In the genomic region with DNA sequence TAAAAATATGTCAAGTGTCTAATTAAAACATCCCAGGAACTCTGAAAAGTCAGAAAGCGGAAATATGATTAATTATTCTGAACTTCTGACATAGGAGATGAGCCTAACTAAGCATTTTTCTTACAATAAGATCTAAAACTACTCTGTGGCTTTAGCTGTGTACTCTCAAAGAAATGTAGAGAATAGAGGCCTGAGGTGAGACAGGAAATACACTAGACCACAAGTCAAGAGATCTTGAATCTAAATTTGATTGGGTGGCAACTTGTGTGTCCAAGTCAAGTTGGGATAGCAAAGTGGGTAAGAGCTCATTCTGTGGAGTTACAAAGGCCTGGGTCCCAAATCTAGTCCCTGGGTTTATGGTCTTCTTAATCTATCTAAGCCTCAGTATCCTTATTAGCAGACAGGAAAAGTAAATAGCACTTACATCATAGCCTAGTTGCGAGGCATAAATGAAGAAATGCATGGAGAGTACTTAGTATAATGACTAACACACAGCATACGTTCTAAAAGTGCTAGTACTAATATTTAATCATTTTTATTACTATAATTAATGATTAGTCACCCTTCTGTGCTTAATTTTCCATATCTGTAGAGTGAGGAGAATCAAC, we compare ENCODE assay signal across 15 cellular contexts. TPM values are rescaled to one million over a fixed set of nuclear protein-coding genes. Genes with fewer than 3 reads are reported as not detected.
DNase-seq lines count a peak whose midpoint lies in the region; ATAC-seq and TF ChIP-seq lines count a peak whose summit lies in the region.
"Had no signal": no experiment of that assay in that cellular context is flagged by ENCODE, and none has a peak within 500 bp of the region (broad histone marks: within the 10 kb centered on the region; RNA-seq: fewer than 3 reads in every experiment).

No MANE protein-coding gene starts in this region.

- no peak for DNase-seq in activated T-cell treated with anti-CD3 and anti-CD28 coated beads, Interleukin-2, amount 50 U/mL, for 24 hours
- no peak for DNase-seq in activated T-cell treated with anti-CD3 and anti-CD28 coated beads, Interleukin-2, amount 50 U/mL, for 1 hour
- no peak for DNase-seq in left colon
- DNase-seq in cerebellar nuclear complex (lab: John Stamatoyannopoulos, UW) = no peak
- DNase-seq in right atrium auricular region (ENCODE audit: low spot score) = no peak
- DNase-seq: gastrocnemius medialis, GOT3, MG63, NCI-H2171 treated with DMSO at 0.1 percent for 48 hours had no signal

- peaks cover 42% of the 10 kb centered on the region for H3K4me1 Mint-ChIP-seq in activated T-cell treated with anti-CD3 and anti-CD28 coated beads, Interleukin-2, amount 50 U/mL, for 24 hours (ENCODE audit: low read depth)
- H3K4me1 Mint-ChIP-seq in IgD-negative memory B cell = peaks cover 15 to 21% (median 17%) of the 10 kb centered on the region in 3 donors
- peaks cover 42% of the 10 kb centered on the region for H3K4me1 Mint-ChIP-seq in activated naive CD8-positive, alpha-beta T cell (ENCODE audit: low read depth)
- H3K4me1 Mint-ChIP-seq in stimulated activated naive CD8-positive, alpha-beta T cell treated with anti-CD3 and anti-CD28 coated beads, Interleukin-15, Interleukin-2, amounts not matched to agents 100 ng/mL and 50 ng/mL, for 24 hours (ENCODE audit: low read depth) = peaks cover 43% of the 10 kb centered on the region

- no peaks in the 10 kb centered on the region for H3K27me3 ChIP-seq in right atrium auricular region
- H3K27me3 ChIP-seq: gastrocnemius medialis, MG63, SJSA1, testis had no signal

- intact Hi-C loops in left colon (cut with DNase I, micrococcal nuclease) = no loop called here

- H3K27ac Mint-ChIP-seq in activated T-cell treated with anti-CD3 and anti-CD28 coated beads, Interleukin-2, amount 50 U/mL, for 24 hours = peak overlapping the region; percentile 67
- H3K27ac Mint-ChIP-seq in IgD-negative memory B cell = peak overlapping the region; percentile 21 to 57 (median 26)
- H3K27ac Mint-ChIP-seq in activated naive CD8-positive, alpha-beta T cell = peak overlapping the region; percentile 78
- H3K27ac Mint-ChIP-seq in stimulated activated naive CD8-positive, alpha-beta T cell treated with anti-CD3 and anti-CD28 coated beads, Interleukin-15, Interleukin-2, amounts not matched to agents 100 ng/mL and 50 ng/mL, for 24 hours = peak overlapping the region; percentile 23

- H3K27ac ChIP-seq in right atrium auricular region = no peak overlapping the region
- H3K27ac ChIP-seq: gastrocnemius medialis, SJSA1 had no signal

- no peaks in the 10 kb centered on the region for H3K9me3 ChIP-seq in right atrium auricular region
- H3K9me3 ChIP-seq: gastrocnemius medialis, MG63, SJSA1, testis had no signal

- no peak overlapping the region for H3K4me3 Mint-ChIP-seq in activated T-cell treated with anti-CD3 and anti-CD28 coated beads, Interleukin-2, amount 50 U/mL, for 24 hours
- no peak overlapping the region for H3K4me3 Mint-ChIP-seq in IgD-negative memory B cell
- peak overlapping the region; percentile 35 for H3K4me3 Mint-ChIP-seq in activated naive CD8-positive, alpha-beta T cell
- H3K4me3 Mint-ChIP-seq in stimulated activated naive CD8-positive, alpha-beta T cell treated with anti-CD3 and anti-CD28 coated beads, Interleukin-15, Interleukin-2, amounts not matched to agents 100 ng/mL and 50 ng/mL, for 24 hours = no peak overlapping the region

- H3K4me1 ChIP-seq in right atrium auricular region = no peaks in the 10 kb centered on the region
- H3K4me1 ChIP-seq: gastrocnemius medialis, SJSA1, testis had no signal

- H3K36me3 ChIP-seq in right atrium auricular region = no peaks in the 10 kb centered on the region
- H3K36me3 ChIP-seq: gastrocnemius medialis, MG63, SJSA1 had no signal

- H3K27me3 Mint-ChIP-seq in activated T-cell treated with anti-CD3 and anti-CD28 coated beads, Interleukin-2, amount 50 U/mL, for 24 hours = no peaks in the 10 kb centered on the region
- no peaks in the 10 kb centered on the region for H3K27me3 Mint-ChIP-seq in IgD-negative memory B cell
- no peaks in the 10 kb centered on the region for H3K27me3 Mint-ChIP-seq in activated naive CD8-positive, alpha-beta T cell
- no peaks in the 10 kb centered on the region for H3K27me3 Mint-ChIP-seq in stimulated activated naive CD8-positive, alpha-beta T cell treated with anti-CD3 and anti-CD28 coated beads, Interleukin-15, Interleukin-2, amounts not matched to agents 100 ng/mL and 50 ng/mL, for 24 hours

- no peaks in the 10 kb centered on the region for H3K36me3 Mint-ChIP-seq in activated T-cell treated with anti-CD3 and anti-CD28 coated beads, Interleukin-2, amount 50 U/mL, for 24 hours (ENCODE audit: low read depth)
- no peaks in the 10 kb centered on the region for H3K36me3 Mint-ChIP-seq in IgD-negative memory B cell
- no peaks in the 10 kb centered on the region for H3K36me3 Mint-ChIP-seq in activated naive CD8-positive, alpha-beta T cell
- H3K36me3 Mint-ChIP-seq in stimulated activated naive CD8-positive, alpha-beta T cell treated with anti-CD3 and anti-CD28 coated beads, Interleukin-15, Interleukin-2, amounts not matched to agents 100 ng/mL and 50 ng/mL, for 24 hours (ENCODE audit: low read depth) = no peaks in the 10 kb centered on the region

- ATAC-seq in left colon = no peak
- ATAC-seq: gastrocnemius medialis had no signal

- H3K9me3 Mint-ChIP-seq in activated T-cell treated with anti-CD3 and anti-CD28 coated beads, Interleukin-2, amount 50 U/mL, for 24 hours = no peaks in the 10 kb centered on the region
- no peaks in the 10 kb centered on the region for H3K9me3 Mint-ChIP-seq in IgD-negative memory B cell
- H3K9me3 Mint-ChIP-seq in activated naive CD8-positive, alpha-beta T cell (ENCODE audit: low read depth) = no peaks in the 10 kb centered on the region
- no peaks in the 10 kb centered on the region for H3K9me3 Mint-ChIP-seq in stimulated activated naive CD8-positive, alpha-beta T cell treated with anti-CD3 and anti-CD28 coated beads, Interleukin-15, Interleukin-2, amounts not matched to agents 100 ng/mL and 50 ng/mL, for 24 hours

- no peak for TF ChIP-seq CTCF in right atrium auricular region (IDR thresholded peaks at IDR 0.05)

- no peak overlapping the region for H3K4me3 ChIP-seq in right atrium auricular region
- H3K4me3 ChIP-seq: gastrocnemius medialis, MG63, SJSA1, testis had no signal

RNA-seq across cellular contexts. Expression of a gene that starts 9.4 kb away (rescaled TPM):
- not detected for polyA plus RNA-seq in IgD-negative memory B cell
- total RNA-seq in left colon = not detected
- not detected for total RNA-seq in right atrium auricular region
- total RNA-seq: gastrocnemius medialis, osteoblast, SJSA1 had no signal

RNA-seq across cellular contexts. Expression of a gene that starts 20.3 kb away (rescaled TPM):
- 835 TPM for polyA plus RNA-seq in IgD-negative memory B cell
- total RNA-seq in left colon (10 to 100 TPM in 1 of 2 donors, 1 to 10 TPM in 1; 9.4 to 33.4 TPM), right atrium auricular region (10 to 100 TPM in 1 of 2 donors, 1 to 10 TPM in 1; 8.6 to 31.7 TPM)

Comparison
In these comparisons a context has a peak if more than half of its experiments do, and no peak if none do; other contexts are left out.
1. H3K27ac Mint-ChIP-seq: peak in every context shown above with its lines; median percentile 78 in activated naive CD8-positive, alpha-beta T cell; 67 in activated T-cell treated with anti-CD3 and anti-CD28 coated beads, Interleukin-2, amount 50 U/mL, for 24 hours; 26 in IgD-negative memory B cell; 23 in stimulated activated naive CD8-positive, alpha-beta T cell treated with anti-CD3 and anti-CD28 coated beads, Interleukin-15, Interleukin-2, amounts not matched to agents 100 ng/mL and 50 ng/mL, for 24 hours.